ENCODE assay signal across 8 cellular contexts in genomic region chr2:28869494-28870145, GRCh38. TPM values are rescaled to one million over a fixed set of nuclear protein-coding genes. Genes with fewer than 3 reads are reported as not detected.
DNase-seq lines count a peak whose midpoint lies in the region; ATAC-seq and TF ChIP-seq lines count a peak whose summit lies in the region.

No MANE protein-coding gene starts in this region.

- H2BK15ac ChIP-seq in mesendoderm (replicated peaks; ENCODE audit: low read depth) = no peak overlapping the region

- no peak overlapping the region for H3K27ac ChIP-seq in mesendoderm (ENCODE audit: low read depth, low read length)
- peak overlapping the region; percentile 73 to 83 (median 82) for H3K27ac ChIP-seq in upper lobe of left lung

- TF ChIP-seq EP300 in upper lobe of left lung (IDR thresholded peaks at IDR 0.05) = no peak

- WGBS in mesendoderm (ENCODE audit: extremely low coverage, insufficient coverage, low lambda C conversion rate) = no CpG with 5 or more reads among the region's 29 CpGs
- 0 to 3% methylated on average over 9 to 29 of the region's 29 CpGs for WGBS in upper lobe of left lung, 2 donors

- H3K27me3 ChIP-seq in NT2/D1 (ENCODE audit: insufficient read depth, insufficient read length) (peaks cover 13% of the 10 kb centered on the region), mesendoderm (ENCODE audit: insufficient read depth, low read length, poor library complexity) (no peaks in the 10 kb centered on the region), upper lobe of left lung (no peaks in the 10 kb centered on the region)

- no peaks in the 10 kb centered on the region for H3K9me3 ChIP-seq in NT2/D1 (ENCODE audit: insufficient read depth, low read length)
- H3K9me3 ChIP-seq in upper lobe of left lung = no peaks in the 10 kb centered on the region

- H2BK120ac ChIP-seq in mesendoderm (ENCODE audit: low read depth, low read length) = no peak overlapping the region

- H3K9ac ChIP-seq in NT2/D1 (ENCODE audit: insufficient read length, low read depth) (peak overlapping the region; percentile 90), mesendoderm (ENCODE audit: low read length) (peak overlapping the region; percentile 97)

- H3K4me2 ChIP-seq in mesendoderm (ENCODE audit: low read length) = peak overlapping the region; percentile 87

- H3K23ac ChIP-seq in mesendoderm (ENCODE audit: low read length) = no peak overlapping the region

- H3K36me3 ChIP-seq in NT2/D1 (ENCODE audit: insufficient read depth, insufficient read length, low read length) (peaks cover 21% of the 10 kb centered on the region), mesendoderm (ENCODE audit: control insufficient read depth, insufficient read depth, low read length) (no peaks in the 10 kb centered on the region), upper lobe of left lung (peaks cover 0 to under 1% (median 0%) of the 10 kb centered on the region in 4 donors)

- H3K4me3 ChIP-seq in NT2/D1 (ENCODE audit: insufficient read length, low read depth) (peak overlapping the region; percentile 95), mesendoderm (ENCODE audit: low read length) (peak overlapping the region; percentile 100), upper lobe of left lung (peak overlapping the region; percentile 74 to 99 (median 96))

- no peak overlapping the region for H2AK5ac ChIP-seq in mesendoderm (ENCODE audit: low read length)

- peak overlapping the region; percentile 95 for H3K56ac ChIP-seq in mesendoderm (ENCODE audit: low read length)

- peaks cover 11% of the 10 kb centered on the region for H3K79me1 ChIP-seq in mesendoderm (ENCODE audit: low read length)

- H3K4ac ChIP-seq in mesendoderm (ENCODE audit: low read depth, low read length) = no peak overlapping the region

- no peak overlapping the region for H2BK5ac ChIP-seq in mesendoderm (ENCODE audit: low read length)

- TF ChIP-seq POLR2A in upper lobe of left lung (IDR thresholded peaks at IDR 0.05) = no peak

- H3K4me1 ChIP-seq in NT2/D1 (ENCODE audit: insufficient read depth, insufficient read length) (no peaks in the 10 kb centered on the region), mesendoderm (ENCODE audit: control insufficient read depth, low read depth, low read length) (no peaks in the 10 kb centered on the region), upper lobe of left lung (peaks cover 25 to 31% (median 28%) of the 10 kb centered on the region in 4 donors)

- TF ChIP-seq CTCF in upper lobe of left lung (IDR thresholded peaks at IDR 0.05) = no peak

- DNase-seq in Right ventricle myocardium superior (peak; percentile 51), cardiac septum (ENCODE audit: low spot score) (no peak), NT2/D1 (ENCODE audit: low read depth, low spot score) (no peak), cerebellum (ENCODE audit: low spot score) (peak; percentile 5), mesendoderm (no peak), upper lobe of left lung (peak in 1 of 2 donors; percentile 27), kidney glomerular epithelial cell (lab: John Stamatoyannopoulos, UW) (no peak)

- ATAC-seq in Right ventricle myocardium superior (ENCODE audit: poor library complexity) = no peak
- ATAC-seq in HG02763 (IDR thresholded peaks at IDR 0.05; ENCODE audit: unreplicated experiment) = peak; percentile 17
- ATAC-seq in upper lobe of left lung (ENCODE audit: low FRiP score in 2 of 2) = peak; percentile 42 to 61

- no peak overlapping the region for H4K8ac ChIP-seq in mesendoderm (ENCODE audit: low read depth, low read length)

- intact Hi-C loops in Right ventricle myocardium superior (cut with DNase I) = no loop called here
- intact Hi-C loops in cardiac septum (cut with DNase I) = loop anchor here (1.0 kb wide), 1 partner anchor 25 kb away; the partner anchor contains the start of gene WDR43

- peak overlapping the region; percentile 87 for H4K5ac ChIP-seq in mesendoderm (ENCODE audit: low read length)

- H3K18ac ChIP-seq in mesendoderm (ENCODE audit: low read length) = no peak overlapping the region

- peaks cover 20% of the 10 kb centered on the region for H3K79me2 ChIP-seq in mesendoderm (ENCODE audit: control insufficient read depth, insufficient read depth, low read length)

RNA-seq across cellular contexts. Expression of gene TRMT61B, which starts 0.5 kb away (rescaled TPM):
- 22.2 TPM for total RNA-seq in Right ventricle myocardium superior
- total RNA-seq in cardiac septum = 18.2 TPM
- total RNA-seq in cerebellum = 22.6 TPM
- polyA plus RNA-seq in mesendoderm (2013, experiment 1 of 2) = 22.6 TPM
- 27.8 TPM for polyA plus RNA-seq in mesendoderm (2013, experiment 2 of 2)
- total RNA-seq in upper lobe of left lung = 10 to 100 TPM in 2 of 6 donors, 1 to 10 TPM in 4; 7.9 to 12.5 (median 9.7) TPM

RNA-seq across cellular contexts. Expression of gene WDR43, which starts 24.8 kb away (rescaled TPM):
- total RNA-seq in Right ventricle myocardium superior = 19.0 TPM
- 25.9 TPM for total RNA-seq in cardiac septum
- total RNA-seq in cerebellum = 37.2 TPM
- 99.6 TPM for polyA plus RNA-seq in mesendoderm (2013, experiment 1 of 2)
- polyA plus RNA-seq in mesendoderm (2013, experiment 2 of 2) = 98.8 TPM
- total RNA-seq in upper lobe of left lung = 10 to 100 TPM; 20.4 to 54.7 (median 33.7) TPM

RNA-seq across cellular contexts. Expression of gene SPDYA, which starts 59.0 kb away (rescaled TPM):
- total RNA-seq in Right ventricle myocardium superior (0.24 TPM), cardiac septum (0.92 TPM), cerebellum (2.7 TPM), upper lobe of left lung (1 to 10 TPM; 1.0 to 2.3 (median 1.6) TPM)
- 0.03 TPM for polyA plus RNA-seq in mesendoderm (2013, experiment 1 of 2)
- polyA plus RNA-seq in mesendoderm (2013, experiment 2 of 2) = 0.06 TPM

Comparison
In these comparisons a context has a peak if more than half of its experiments do, and no peak if none do; other contexts are left out.
1. DNase-seq: peak in Right ventricle myocardium superior (single experiment) and cerebellum (single experiment); none in cardiac septum (single experiment), NT2/D1 (single experiment), mesendoderm (single experiment) and kidney glomerular epithelial cell (single experiment).
2. Peak in every context shown above with its lines, with median percentiles within 50 percentile points of each other: H3K4me3 ChIP-seq.